ENCODE assay signal across 1 cellular context in the genomic region with DNA sequence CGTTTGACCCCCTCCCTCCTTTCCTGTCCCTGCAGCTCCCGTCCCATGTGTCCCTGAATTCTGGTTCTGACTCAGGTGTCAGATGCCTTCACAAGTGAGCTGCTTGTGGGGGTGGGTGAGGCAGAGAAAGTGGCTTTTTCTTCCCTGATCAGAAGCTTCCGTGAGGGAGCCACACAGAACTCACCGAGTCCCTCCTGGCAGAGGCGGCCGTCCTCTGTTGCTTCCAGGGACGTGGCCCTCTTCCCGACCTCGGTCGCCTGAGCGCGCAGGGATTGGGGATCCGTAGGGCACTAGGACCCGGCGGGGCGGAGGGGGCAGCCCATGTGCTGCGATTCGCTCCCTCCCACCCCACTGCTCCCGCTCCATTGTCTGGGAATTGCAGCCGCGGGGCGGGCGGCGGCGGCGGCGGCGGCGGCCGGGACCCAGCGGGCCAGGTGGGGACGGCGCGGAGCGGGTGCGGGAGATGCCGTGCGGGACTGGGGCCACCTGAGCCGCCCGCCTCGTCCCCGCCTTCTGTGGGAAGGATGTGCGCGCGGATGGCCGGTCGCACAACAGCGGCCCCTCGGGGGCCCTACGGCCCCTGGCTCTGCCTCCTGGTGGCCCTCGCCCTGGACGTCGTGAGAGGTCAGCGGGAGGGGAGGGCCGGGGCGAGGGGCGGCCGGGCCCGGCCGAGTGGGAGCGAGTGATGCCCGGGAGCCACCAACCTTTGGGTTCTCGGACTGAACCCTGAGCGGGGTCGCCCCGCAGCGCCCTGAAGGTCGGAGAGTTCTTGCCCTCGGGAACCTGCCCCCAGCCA.
TF ChIP-seq lines count a peak whose summit lies in the region.

TMEM132A (plus strand) TSS at position 351 of the 796 bp plus-strand sequence; CDS start at position 525, 174 bp downstream.

TF ChIP-seq in A549, 52 proteins besides CTCF, POLR2A, EP300 and RAD21 (continued from another document):
- no peak for TF ChIP-seq USF2 (IDR thresholded peaks at IDR 0.05)
- no peak for TF ChIP-seq CBX2 (IDR thresholded peaks at IDR 0.05; ENCODE audit: borderline replicate concordance, low read depth)
- TF ChIP-seq PHF8 (IDR thresholded peaks at IDR 0.05; ENCODE audit: borderline replicate concordance, low read depth): no peak
- no peak for TF ChIP-seq FOSL2 (IDR thresholded peaks at IDR 0.05)
- TF ChIP-seq FOSL2 (CRISPR knock-in tag; IDR thresholded peaks at IDR 0.05): no peak
- no peak for TF ChIP-seq BHLHE40 (IDR thresholded peaks at IDR 0.05; ENCODE audit: low read depth, low read length)
- no peak for TF ChIP-seq JUNB (IDR thresholded peaks at IDR 0.05)
- TF ChIP-seq E2F6 (IDR thresholded peaks at IDR 0.05; ENCODE audit: borderline replicate concordance, low read depth): peak; percentile 85
- no peak for TF ChIP-seq NPAS2 (CRISPR knock-in tag; IDR thresholded peaks at IDR 0.05; ENCODE audit: borderline replicate concordance)
- TF ChIP-seq CHD2 (IDR thresholded peaks at IDR 0.05; ENCODE audit: low read length, partially characterized antibody): no peak
- TF ChIP-seq GATA3 (IDR thresholded peaks at IDR 0.05; ENCODE audit: borderline replicate concordance): no peak
- TF ChIP-seq JUN (IDR thresholded peaks at IDR 0.05): peak in 1 of 2 experiments; percentile 67; a peak in 2 of 5 replicates
- no peak for TF ChIP-seq CEBPB (IDR thresholded peaks at IDR 0.05)
- no peak for TF ChIP-seq RARB (CRISPR knock-in tag; IDR thresholded peaks at IDR 0.05)
- no peak for TF ChIP-seq ZC3H11A (IDR thresholded peaks at IDR 0.05)
- no peak for TF ChIP-seq ZNF302 (CRISPR knock-in tag; IDR thresholded peaks at IDR 0.05)
- TF ChIP-seq RNF2 (IDR thresholded peaks at IDR 0.05; ENCODE audit: borderline replicate concordance, low read depth): no peak
- TF ChIP-seq RFX5 (IDR thresholded peaks at IDR 0.05): 0 out of 2 replicates have a peak, but pooled peaks have one; percentile 30
- no peak for TF ChIP-seq HOXB13 (CRISPR knock-in tag; IDR thresholded peaks at IDR 0.05; ENCODE audit: low read depth)
- peak; percentile 85 for TF ChIP-seq MYC (IDR thresholded peaks at IDR 0.05; ENCODE audit: borderline replicate concordance, low read length)
- TF ChIP-seq BCL3 (IDR thresholded peaks at IDR 0.05): peak; percentile 44; the same call in 1 of the 3 replicates
- no peak for TF ChIP-seq HOXA7 (CRISPR knock-in tag; IDR thresholded peaks at IDR 0.05)
- TF ChIP-seq TP53 (CRISPR knock-in tag; IDR thresholded peaks at IDR 0.05): no peak
- no peak for TF ChIP-seq FOSB (CRISPR knock-in tag; IDR thresholded peaks at IDR 0.05)
- peak; percentile 24 for TF ChIP-seq ZFP36 (IDR thresholded peaks at IDR 0.05; ENCODE audit: borderline replicate concordance, partially characterized antibody)
- TF ChIP-seq KDM1A (IDR thresholded peaks at IDR 0.05; ENCODE audit: low read depth): peak; percentile 63; the same call in 1 of the 2 replicates
